ENCODE assay signal across 16 cellular contexts in the genomic region with DNA sequence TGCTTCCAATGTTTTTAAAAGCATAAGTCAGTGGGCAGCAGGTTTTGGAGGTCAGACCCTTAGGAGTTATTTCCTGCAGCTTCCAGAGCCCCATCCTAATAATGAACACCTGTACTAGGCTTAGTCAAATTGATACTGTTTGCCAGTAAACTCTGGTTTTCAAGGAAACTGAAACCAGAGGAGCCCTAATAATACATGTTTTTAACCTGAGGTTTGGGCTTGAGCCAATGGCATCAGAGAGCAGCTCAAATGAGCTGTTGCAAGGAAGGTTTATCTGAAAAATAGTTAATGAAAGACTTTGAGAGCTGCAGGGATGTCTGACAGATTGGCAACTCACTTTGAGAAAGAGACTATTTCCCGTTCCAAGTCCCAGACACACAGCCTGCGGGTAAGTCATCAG. TPM values are rescaled to one million over a fixed set of nuclear protein-coding genes. Genes with fewer than 3 reads are reported as not detected.
DNase-seq lines count a peak whose midpoint lies in the region; ATAC-seq and TF ChIP-seq lines count a peak whose summit lies in the region.
"Had no signal": no experiment of that assay in that cellular context is flagged by ENCODE, and none has a peak within 500 bp of the region (broad histone marks: within the 10 kb centered on the region; RNA-seq: fewer than 3 reads in every experiment).

No MANE protein-coding gene starts in this region.

- no peaks in the 10 kb centered on the region for H3K4me1 ChIP-seq in psoas muscle
- H3K4me1 ChIP-seq: colonic mucosa, tibial artery had no signal

- no peak overlapping the region for H3K27ac ChIP-seq in psoas muscle
- H3K27ac ChIP-seq: colonic mucosa, ovary, tibial artery had no signal

- H3K9me3 ChIP-seq in psoas muscle = no peaks in the 10 kb centered on the region
- H3K9me3 ChIP-seq: colonic mucosa, ovary, tibial artery had no signal

- H3K27ac Mint-ChIP-seq in nephron progenitor cell = peak overlapping the region; percentile 63
- H3K27ac Mint-ChIP-seq: activated naive CD4-positive, alpha-beta T cell treated with anti-CD3 and anti-CD28 coated beads for 36 hours; mesothelial cell of epicardium had no signal

- intact Hi-C loops in psoas muscle (cut with DNase I) = no loop called here

- H3K9me3 Mint-ChIP-seq in nephron progenitor cell = no peaks in the 10 kb centered on the region
- H3K9me3 Mint-ChIP-seq: activated naive CD4-positive, alpha-beta T cell treated with anti-CD3 and anti-CD28 coated beads for 36 hours; mesothelial cell of epicardium had no signal

- H3K36me3 ChIP-seq in psoas muscle (ENCODE audit: insufficient read depth in 1 of 2, low read depth in 1 of 2) = no peaks in the 10 kb centered on the region
- H3K36me3 ChIP-seq: colonic mucosa, ovary, tibial artery had no signal

- no peak for DNase-seq in nephron progenitor cell
- DNase-seq in activated effector memory CD4-positive, alpha-beta T cell treated with anti-CD3 and anti-CD28 coated beads, Interleukin-2, amount 50 U/mL, for 16 hours = no peak
- no peak for DNase-seq in psoas muscle
- DNase-seq in COLO829 (ENCODE audit: low spot score) = no peak
- no peak for DNase-seq in NK-92 (lab: John Stamatoyannopoulos, UW; ENCODE audit: unreplicated experiment)
- DNase-seq: activated CD8-positive, alpha-beta memory T cell treated with anti-CD3 and anti-CD28 coated beads for 24 hours; activated naive CD4-positive, alpha-beta T cell treated with anti-CD3 and anti-CD28 coated beads for 36 hours; colonic mucosa; NCI-H187 treated with DMSO at 0.1 percent for 48 hours; NCI-H82; ovary; tibial artery had no signal

- peaks cover 5% of the 10 kb centered on the region for H3K27me3 Mint-ChIP-seq in nephron progenitor cell (ENCODE audit: low read depth, poor library complexity)

- peak; percentile 43 for ATAC-seq in GM19035 (IDR thresholded peaks at IDR 0.05; ENCODE audit: unreplicated experiment)
- peak; percentile 51 for ATAC-seq in HG02588 (IDR thresholded peaks at IDR 0.05; ENCODE audit: unreplicated experiment)
- peak; percentile 32 for ATAC-seq in HG03439 (IDR thresholded peaks at IDR 0.05; ENCODE audit: unreplicated experiment)
- ATAC-seq in psoas muscle = no peak

- H3K4me1 Mint-ChIP-seq in nephron progenitor cell = peaks cover 15% of the 10 kb centered on the region
- H3K4me1 Mint-ChIP-seq: mesothelial cell of epicardium had no signal

- TF ChIP-seq CTCF in nephron progenitor cell (IDR thresholded peaks at IDR 0.05) (no peak), psoas muscle (IDR thresholded peaks at IDR 0.05) (no peak)

- 65 to 72% (median 71%) methylated on average over 2 of the region's 2 CpGs for WGBS in psoas muscle, 3 donors

- H3K4me3 ChIP-seq in psoas muscle = no peak overlapping the region
- H3K4me3 ChIP-seq: colonic mucosa, ovary, tibial artery had no signal

- H3K4me3 Mint-ChIP-seq in nephron progenitor cell = no peak overlapping the region
- H3K4me3 Mint-ChIP-seq: activated naive CD4-positive, alpha-beta T cell treated with anti-CD3 and anti-CD28 coated beads for 36 hours; mesothelial cell of epicardium had no signal

- H3K27me3 ChIP-seq in psoas muscle (ENCODE audit: insufficient read depth in 3 of 3, low read length in 2 of 3) = no peaks in the 10 kb centered on the region
- H3K27me3 ChIP-seq: colonic mucosa, ovary had no signal

- H3K36me3 Mint-ChIP-seq in nephron progenitor cell (ENCODE audit: low read depth) = no peaks in the 10 kb centered on the region
- H3K36me3 Mint-ChIP-seq: mesothelial cell of epicardium had no signal

RNA-seq across cellular contexts. Expression of gene DCC, which starts 54.6 kb away (rescaled TPM):
- under 1 TPM in 1 of 4 donors, not detected in 3; 0.02 TPM for total RNA-seq in psoas muscle
- polyA plus RNA-seq in psoas muscle = under 1 TPM in 1 of 3 donors, not detected in 2; 0.01 TPM
- total RNA-seq: activated naive CD4-positive, alpha-beta T cell treated with anti-CD3 and anti-CD28 coated beads for 36 hours had no signal

Comparison
In these comparisons a context has a peak if more than half of its experiments do, and no peak if none do; other contexts are left out.
1. ATAC-seq: peak in GM19035 (single experiment), HG02588 (single experiment) and HG03439 (single experiment); none in psoas muscle (0 of 4).